9 cellular contexts compared by ENCODE assay signal in genomic region chr11:85854212-85854556, GRCh38. TPM values are rescaled to one million over a fixed set of nuclear protein-coding genes. Genes with fewer than 3 reads are reported as not detected.
A peak's percentile ranks its signal among the peaks of the same experiment; 100 is the strongest.
DNase-seq lines count a peak whose midpoint lies in the region; ATAC-seq and TF ChIP-seq lines count a peak whose summit lies in the region.
"Had no signal": no experiment of that assay in that cellular context is flagged by ENCODE, and none has a peak within 500 bp of the region (broad histone marks: within the 10 kb centered on the region; RNA-seq: fewer than 3 reads in every experiment).

No MANE protein-coding gene starts in this region.

- H3K4me3 ChIP-seq in kidney epithelial cell (ENCODE audit: low read depth, low read length) (peak overlapping the region; percentile 67), testis (peak overlapping the region; percentile 61 to 65)

- H3K4me3 Mint-ChIP-seq in activated CD4-positive, alpha-beta T cell treated with anti-CD3 and anti-CD28 coated beads, Interleukin-2, amount 10 ng/mL, durations not matched to agents 24 days and 14 days: peak overlapping the region; percentile 94
- H3K4me3 Mint-ChIP-seq in activated naive CD8-positive, alpha-beta T cell treated with anti-CD3 and anti-CD28 coated beads, Interleukin-2, amount 10 ng/mL, durations not matched to agents 7 days and 5 days: peak overlapping the region; percentile 81

- no peak for ATAC-seq in activated naive CD8-positive, alpha-beta T cell treated with anti-CD3 and anti-CD28 coated beads, Interleukin-2, amount 10 ng/mL, durations not matched to agents 7 days and 5 days (ENCODE audit: low read depth)

- H3K9me3 Mint-ChIP-seq in activated CD4-positive, alpha-beta T cell treated with anti-CD3 and anti-CD28 coated beads, Interleukin-2, amount 10 ng/mL, durations not matched to agents 24 days and 14 days: no peaks in the 10 kb centered on the region
- H3K9me3 Mint-ChIP-seq in activated naive CD8-positive, alpha-beta T cell treated with anti-CD3 and anti-CD28 coated beads, Interleukin-2, amount 10 ng/mL, durations not matched to agents 7 days and 5 days: peaks cover 1% of the 10 kb centered on the region

- intact Hi-C loops in activated CD4-positive, alpha-beta T cell treated with anti-CD3 and anti-CD28 coated beads, Interleukin-2, amount 10 ng/mL, durations not matched to agents 24 days and 14 days (cut with micrococcal nuclease): loop anchor here (1.0 to 10.0 kb wide), 11 partner anchors 27 to 1063 kb away; partner anchors contain the start of gene HIKESHI
- intact Hi-C loops in testis (cut with DNase I; ENCODE audit: low total_unique reads): no loop called here

- POLR2A ChIA-PET in activated naive CD8-positive, alpha-beta T cell treated with anti-CD3 and anti-CD28 coated beads, Interleukin-2, amount 10 ng/mL, durations not matched to agents 7 days and 5 days (lab: Charles Lee): interaction anchor here (0.7 to 1.6 kb wide), 7 partner anchors 53 to 594 kb away, joined by 3 to 9 read pairs (median 5); partner anchors contain the start of genes CREBZF and TMEM126A

- peaks cover 11% of the 10 kb centered on the region for H3K4me1 Mint-ChIP-seq in activated CD4-positive, alpha-beta T cell treated with anti-CD3 and anti-CD28 coated beads, Interleukin-2, amount 10 ng/mL, durations not matched to agents 24 days and 14 days
- H3K4me1 Mint-ChIP-seq in activated naive CD8-positive, alpha-beta T cell treated with anti-CD3 and anti-CD28 coated beads, Interleukin-2, amount 10 ng/mL, durations not matched to agents 7 days and 5 days: peaks cover 8% of the 10 kb centered on the region

- TF ChIP-seq CTCF in kidney epithelial cell (IDR thresholded peaks at IDR 0.05; ENCODE audit: insufficient read depth, low read length, poor library complexity, severe bottlenecking): no peak
- TF ChIP-seq CTCF in testis (IDR thresholded peaks at IDR 0.05): no peak

- DNase-seq in activated CD4-positive, alpha-beta T cell treated with anti-CD3 and anti-CD28 coated beads, Interleukin-2, amount 10 ng/mL, durations not matched to agents 24 days and 14 days: no peak
- no peak for DNase-seq in activated CD4-positive, alpha-beta T cell treated with anti-CD3 and anti-CD28 coated beads for 48 hours
- DNase-seq in activated naive CD8-positive, alpha-beta T cell treated with anti-CD3 and anti-CD28 coated beads, Interleukin-2, amount 10 ng/mL, durations not matched to agents 7 days and 5 days: no peak
- no peak for DNase-seq in kidney epithelial cell (ENCODE audit: low read depth)
- DNase-seq in testis: no peak
- no peak for DNase-seq in stimulated activated CD4-positive, alpha-beta T cell treated with anti-CD3 and anti-CD28 coated beads, Interleukin-15, amount 100 ng/mL, for 24 hours
- DNase-seq in RPMI8226: no peak
- no peak for DNase-seq in DMS114 treated with DMSO at 0.1 percent for 48 hours (lab: John Stamatoyannopoulos, UW; ENCODE audit: unreplicated experiment)

- 5 to 19% methylated on average over 7 of the region's 7 CpGs for WGBS in testis, 2 donors

- H3K27me3 Mint-ChIP-seq in activated CD4-positive, alpha-beta T cell treated with anti-CD3 and anti-CD28 coated beads, Interleukin-2, amount 10 ng/mL, durations not matched to agents 24 days and 14 days: no peaks in the 10 kb centered on the region
- no peaks in the 10 kb centered on the region for H3K27me3 Mint-ChIP-seq in activated naive CD8-positive, alpha-beta T cell treated with anti-CD3 and anti-CD28 coated beads, Interleukin-2, amount 10 ng/mL, durations not matched to agents 7 days and 5 days

- H3K36me3 ChIP-seq in kidney epithelial cell (ENCODE audit: control insufficient read depth, insufficient read depth, low read length) (no peaks in the 10 kb centered on the region), testis (ENCODE audit: low read depth, missing control alignments) (no peaks in the 10 kb centered on the region)

- H3K27ac Mint-ChIP-seq in activated CD4-positive, alpha-beta T cell treated with anti-CD3 and anti-CD28 coated beads, Interleukin-2, amount 10 ng/mL, durations not matched to agents 24 days and 14 days: peak overlapping the region; percentile 96
- peak overlapping the region; percentile 93 for H3K27ac Mint-ChIP-seq in activated naive CD8-positive, alpha-beta T cell treated with anti-CD3 and anti-CD28 coated beads, Interleukin-2, amount 10 ng/mL, durations not matched to agents 7 days and 5 days

- H3K27ac ChIP-seq in testis: peak overlapping the region; percentile 70 to 89

- no peak for TF ChIP-seq POLR2A in testis (IDR thresholded peaks at IDR 0.05)

- peaks cover 19% of the 10 kb centered on the region for H3K36me3 Mint-ChIP-seq in activated CD4-positive, alpha-beta T cell treated with anti-CD3 and anti-CD28 coated beads, Interleukin-2, amount 10 ng/mL, durations not matched to agents 24 days and 14 days (ENCODE audit: low read depth)
- H3K36me3 Mint-ChIP-seq in activated naive CD8-positive, alpha-beta T cell treated with anti-CD3 and anti-CD28 coated beads, Interleukin-2, amount 10 ng/mL, durations not matched to agents 7 days and 5 days: peaks cover 10% of the 10 kb centered on the region

- no peaks in the 10 kb centered on the region for H3K4me1 ChIP-seq in testis

- H3K9me3 ChIP-seq in testis: no peaks in the 10 kb centered on the region

- H3K27me3 ChIP-seq in kidney epithelial cell (ENCODE audit: control insufficient read depth, insufficient read depth, low read length): no peaks in the 10 kb centered on the region
- H3K27me3 ChIP-seq in testis: no peaks in the 10 kb centered on the region

RNA-seq across cellular contexts. Expression of gene CCDC83, which starts 1.0 kb away (rescaled TPM):
- not detected in 2 replicates for total RNA-seq in activated CD4-positive, alpha-beta T cell treated with anti-CD3 and anti-CD28 coated beads, Interleukin-2, amount 10 ng/mL, durations not matched to agents 24 days and 14 days
- not detected for total RNA-seq in activated naive CD8-positive, alpha-beta T cell treated with anti-CD3 and anti-CD28 coated beads, Interleukin-2, amount 10 ng/mL, durations not matched to agents 7 days and 5 days
- total RNA-seq in kidney epithelial cell (not detected in 2 replicates), testis (10 to 100 TPM; 10.2 to 22.6 TPM)
- 29.6 TPM for polyA plus RNA-seq in testis (ENCODE audit: insufficient read depth, low read depth, low replicate concordance)
- total RNA-seq: lung microvascular endothelial cell had no signal

RNA-seq across cellular contexts. Expression of gene SYTL2, which starts 43.2 kb away (rescaled TPM):
- total RNA-seq in activated CD4-positive, alpha-beta T cell treated with anti-CD3 and anti-CD28 coated beads, Interleukin-2, amount 10 ng/mL, durations not matched to agents 24 days and 14 days: 13.9 and 14.3 TPM in 2 replicates
- total RNA-seq in activated naive CD8-positive, alpha-beta T cell treated with anti-CD3 and anti-CD28 coated beads, Interleukin-2, amount 10 ng/mL, durations not matched to agents 7 days and 5 days: 10 to 100 TPM; 28.7 to 39.3 TPM
- total RNA-seq in kidney epithelial cell (7.5 and 10.5 TPM in 2 replicates), testis (10 to 100 TPM; 12.3 to 16.9 TPM)
- 14.4 TPM for polyA plus RNA-seq in testis (ENCODE audit: insufficient read depth, low read depth, low replicate concordance)

Comparison
In these comparisons a context has a peak if more than half of its experiments do, and no peak if none do; other contexts are left out.
1. RNA of gene CCDC83, which starts 1.0 kb away (total RNA-seq): 10.2 to 22.6 TPM in testis; not detected in activated CD4-positive, alpha-beta T cell treated with anti-CD3 and anti-CD28 coated beads, Interleukin-2, amount 10 ng/mL, durations not matched to agents 24 days and 14 days, not detected in activated naive CD8-positive, alpha-beta T cell treated with anti-CD3 and anti-CD28 coated beads, Interleukin-2, amount 10 ng/mL, durations not matched to agents 7 days and 5 days and not detected in kidney epithelial cell; every median in the first group is over 10 times any median in the second.